16 cellular contexts compared by ENCODE assay signal in the genomic region with DNA sequence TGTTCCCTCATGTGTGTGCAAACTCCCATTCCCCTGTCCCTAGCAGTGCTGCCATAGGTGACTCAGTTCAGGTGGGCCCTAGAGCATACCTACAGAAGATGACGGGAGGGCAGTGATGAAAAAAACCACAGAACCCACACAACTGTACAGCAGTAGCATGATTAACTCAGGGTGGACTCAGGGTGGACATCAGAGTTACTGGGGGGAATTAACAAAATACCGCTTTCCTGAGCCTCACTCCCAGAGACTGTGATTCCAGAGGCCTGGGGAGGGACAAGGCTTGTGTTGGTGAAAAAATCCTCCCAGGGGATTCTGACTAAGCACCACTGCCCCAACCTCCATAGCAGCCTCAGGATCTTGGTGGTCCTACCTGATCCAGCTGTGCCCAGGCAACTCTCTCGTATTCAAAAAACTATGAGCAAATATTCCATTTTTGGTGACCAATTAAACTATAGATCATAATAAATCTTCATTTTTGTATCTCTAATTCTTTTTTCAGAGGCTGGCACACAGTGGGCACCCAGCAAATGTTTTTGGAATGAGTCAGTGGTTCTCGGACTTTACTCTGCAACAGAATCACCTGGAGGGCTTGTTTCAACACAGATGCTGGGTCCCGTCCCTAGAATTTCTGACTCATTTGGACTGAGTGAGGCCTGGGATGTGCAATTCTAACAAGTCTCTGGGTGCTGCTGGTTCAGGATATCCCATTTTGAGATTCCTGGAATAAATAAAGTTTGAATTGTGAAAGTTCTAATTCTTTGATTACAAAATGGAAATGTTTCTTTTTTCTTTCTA.
DNase-seq lines count a peak whose midpoint lies in the region; ATAC-seq, FAIRE-seq and TF ChIP-seq lines count a peak whose summit lies in the region.
"Had no signal": no experiment of that assay in that cellular context is flagged by ENCODE, and none has a peak within 500 bp of the region (broad histone marks: within the 10 kb centered on the region; RNA-seq: fewer than 3 reads in every experiment).

No MANE protein-coding gene starts in this region.

- H3K9me3 Mint-ChIP-seq in mesothelial cell of epicardium = no peaks in the 10 kb centered on the region
- H3K9me3 Mint-ChIP-seq: activated naive CD4-positive, alpha-beta T cell treated with anti-CD3 and anti-CD28 coated beads, Interleukin-2, amount 50 U/mL, for 72 hours had no signal

- H3K4me2 ChIP-seq in keratinocyte (ENCODE audit: control insufficient read depth, extremely low read depth, insufficient read depth, low read depth, low read length) = peak overlapping the region; percentile 74

- H3K27me3 ChIP-seq in keratinocyte (ENCODE audit: control insufficient read depth, extremely low read depth, insufficient read depth, low read length) = no peaks in the 10 kb centered on the region
- H3K27me3 ChIP-seq: colonic mucosa, uterus had no signal

- H3K27ac ChIP-seq in keratinocyte (ENCODE audit: control insufficient read depth, insufficient read depth, low read length) = peak overlapping the region; percentile 94
- H3K27ac ChIP-seq: colonic mucosa, uterus, WERI-Rb-1 had no signal

- no peak for ATAC-seq in GM21529 (IDR thresholded peaks at IDR 0.05; ENCODE audit: unreplicated experiment)
- no peak for ATAC-seq in HG03108 (IDR thresholded peaks at IDR 0.05; ENCODE audit: unreplicated experiment)
- ATAC-seq: activated naive CD4-positive, alpha-beta T cell treated with anti-CD3 and anti-CD28 coated beads, Interleukin-2, amount 50 U/mL, for 72 hours had no signal

- no peaks in the 10 kb centered on the region for H3K79me2 ChIP-seq in keratinocyte (ENCODE audit: control insufficient read depth, insufficient read depth, low read length)

- no peaks in the 10 kb centered on the region for H3K36me3 Mint-ChIP-seq in mesothelial cell of epicardium
- H3K36me3 Mint-ChIP-seq: activated naive CD4-positive, alpha-beta T cell treated with anti-CD3 and anti-CD28 coated beads, Interleukin-2, amount 50 U/mL, for 72 hours had no signal

- H3K36me3 ChIP-seq in keratinocyte (ENCODE audit: control insufficient read depth in 2 of 2, extremely low read depth in 1 of 2, insufficient read depth in 2 of 2, low read length in 2 of 2) = no peaks in the 10 kb centered on the region
- H3K36me3 ChIP-seq: colonic mucosa, uterus, WERI-Rb-1 had no signal

- H3K9me1 ChIP-seq in keratinocyte (ENCODE audit: control insufficient read depth, extremely low read depth, insufficient read depth, low read length) = no peaks in the 10 kb centered on the region

- H3K4me1 Mint-ChIP-seq in mesothelial cell of epicardium = no peaks in the 10 kb centered on the region

- peak overlapping the region in 2 of 3 experiments; percentile 46 to 48 for H3K4me3 ChIP-seq in keratinocyte (ENCODE audit: control insufficient read depth in 2 of 3, extremely low read depth in 1 of 3, insufficient read depth in 2 of 3, low read depth in 1 of 3, low read length in 3 of 3)
- H3K4me3 ChIP-seq: colonic mucosa, uterus had no signal

- H3K27me3 Mint-ChIP-seq in mesothelial cell of epicardium (ENCODE audit: low read depth) = no peaks in the 10 kb centered on the region

- H2AFZ ChIP-seq in keratinocyte (ENCODE audit: control insufficient read depth, low read length) = peak overlapping the region; percentile 51

- H3K4me3 Mint-ChIP-seq in mesothelial cell of epicardium = no peak overlapping the region

- H3K9ac ChIP-seq in keratinocyte (ENCODE audit: control insufficient read depth, extremely low read depth, insufficient read depth, low read length) = peak overlapping the region; percentile 76

- H3K9me3 ChIP-seq in keratinocyte (ENCODE audit: control insufficient read depth, low read depth, low read length) = no peaks in the 10 kb centered on the region
- H3K9me3 ChIP-seq: colonic mucosa, uterus had no signal

- dilution Hi-C loops in keratinocyte (cut with MboI; ENCODE audit: extremely low pct_ligation_motif_present, low sequenced_read_pairs) = no loop called here

- peak; percentile 89 for FAIRE-seq in keratinocyte (lab: Jason Lieb, UNC)

- DNase-seq in AG08395 (ENCODE audit: low spot score) (peak; percentile 38), HPDE6-E6E7 (ENCODE audit: extremely low spot score) (peak; percentile 86), amniotic epithelial cell (ENCODE audit: low read depth) (peak; percentile 75), keratinocyte (ENCODE audit: low read depth, low spot score) (peak; percentile 68), SW 1271 (lab: John Stamatoyannopoulos, UW) (no peak), mesothelial cell of epicardium (ENCODE audit: low spot score in 2 of 2, unreplicated experiment in 2 of 2) (no peak)
- DNase-seq: colonic mucosa; DMS79 treated with DMSO at 0.1 percent for 48 hours; NCI-H526; SHP77; stimulated activated CD4-positive, alpha-beta T cell treated with anti-CD3 and anti-CD28 coated beads, Interleukin-1b, Interleukin-23, amount 100 ng/mL, for 48 hours; uterus; WERI-Rb-1 had no signal

- H3K4me1 ChIP-seq in keratinocyte (ENCODE audit: control insufficient read depth, extremely low read depth, insufficient read depth, low read length) = peaks cover 15% of the 10 kb centered on the region
- H3K4me1 ChIP-seq: colonic mucosa, uterus had no signal

- no peak overlapping the region for H3K27ac Mint-ChIP-seq in mesothelial cell of epicardium
- H3K27ac Mint-ChIP-seq: activated naive CD4-positive, alpha-beta T cell treated with anti-CD3 and anti-CD28 coated beads, Interleukin-2, amount 50 U/mL, for 72 hours had no signal

- no peaks in the 10 kb centered on the region for H4K20me1 ChIP-seq in keratinocyte (ENCODE audit: control insufficient read depth, extremely low read depth, insufficient read depth, low read length)

- TF ChIP-seq CTCF in keratinocyte (optimal IDR thresholded peaks at IDR 0.05 in 1 of 3, IDR thresholded peaks at IDR 0.05 in 1 of 3, conservative IDR thresholded peaks at IDR 0.05 in 1 of 3; ENCODE audit: extremely low read depth in 1 of 3, insufficient read depth in 2 of 3, low read length in 3 of 3) (no peak), mesothelial cell of epicardium (IDR thresholded peaks at IDR 0.05; ENCODE audit: unreplicated experiment) (no peak)

Comparison
In these comparisons a context has a peak if more than half of its experiments do, and no peak if none do; other contexts are left out.
1. DNase-seq: peak in AG08395 (single experiment), HPDE6-E6E7 (single experiment), amniotic epithelial cell (single experiment) and keratinocyte (single experiment); none in SW 1271 (0 of 2) and mesothelial cell of epicardium (0 of 2).